ENCODE assay signal across 13 cellular contexts in the genomic region with DNA sequence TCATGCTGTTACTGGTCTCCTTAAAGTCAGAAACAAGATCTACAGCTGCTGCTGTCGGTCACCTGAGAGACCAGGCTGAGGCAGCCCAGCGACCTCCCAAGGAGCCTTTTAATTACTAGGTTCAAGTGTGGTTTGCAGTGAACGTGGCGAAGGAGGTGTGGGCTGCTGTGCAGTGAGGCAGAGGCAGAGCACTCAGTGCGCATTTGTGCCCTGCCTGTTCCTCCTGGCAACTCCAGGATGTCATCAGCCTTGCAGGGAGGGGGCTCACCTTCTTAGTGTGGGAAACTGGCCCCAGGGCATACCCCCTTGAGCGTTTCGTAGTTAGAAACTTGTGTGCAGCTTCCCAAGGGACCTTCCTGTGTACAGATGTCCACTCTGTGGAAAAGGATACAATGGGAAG. TPM values are rescaled to one million over a fixed set of nuclear protein-coding genes. Genes with fewer than 3 reads are reported as not detected.
DNase-seq lines count a peak whose midpoint lies in the region; ATAC-seq and TF ChIP-seq lines count a peak whose summit lies in the region.
"Not testable (repeated sequence)": the region's sequence is repeated elsewhere in the genome, so short reads cannot be mapped to it uniquely, and the experiment has no call there.
"Had no signal": no experiment of that assay in that cellular context is flagged by ENCODE, and none has a peak within 500 bp of the region (broad histone marks: within the 10 kb centered on the region; RNA-seq: fewer than 3 reads in every experiment).

No MANE protein-coding gene starts in this region.

- DNase-seq in GM23338 (ENCODE audit: low spot score); MM.1S: not testable (repeated sequence)
- peak; percentile 4 for DNase-seq in NCI-H2227 treated with DMSO at 0.1 percent for 48 hours (lab: John Stamatoyannopoulos, UW)
- peak; percentile 72 to 81 for DNase-seq in SJCRH30
- peak; percentile 44 for DNase-seq in left kidney (ENCODE audit: low read depth, low spot score)

- not testable (repeated sequence) for H2AFZ ChIP-seq in GM23338
- peak overlapping the region; percentile 5; the same call in 1 of the 2 replicates for H2AFZ ChIP-seq in MM.1S (ENCODE audit: low read length)

- peaks cover 11 to 43% (median 35%) of the 10 kb centered on the region in 10 experiments for H3K4me1 ChIP-seq in BLaER1 treated with 17β-estradiol and CSF1 and Interleukin-3, amounts not matched to agents 10 nM and 100 nM
- H3K4me1 ChIP-seq in GM23338 (ENCODE audit: insufficient read depth); SJCRH30: not testable (repeated sequence)
- H3K4me1 ChIP-seq in MM.1S (ENCODE audit: low read length) = peaks cover 38% of the 10 kb centered on the region

- peak overlapping the region in 7 of 11 experiments; percentile 32 to 68 (median 56); a peak in 12 of 22 replicates for H3K4me2 ChIP-seq in BLaER1 treated with 17β-estradiol and CSF1 and Interleukin-3, amounts not matched to agents 10 nM and 100 nM
- not testable (repeated sequence) for H3K4me2 ChIP-seq in GM23338; MM.1S (ENCODE audit: low read depth, low read length)

- H3K27me3 Mint-ChIP-seq in GM23338 (ENCODE audit: insufficient read depth, low read depth, poor library complexity); stimulated activated memory B cell treated with anti-CD40 and anti-IgM and Interleukin-4, amounts not matched to agents 10 μg/mL and 1 μg/mL and 100 μg/mL, for 72 hours: not testable (repeated sequence)

- not testable (repeated sequence) for H3F3A ChIP-seq in GM23338 (replicated peaks; ENCODE audit: low read depth); MM.1S (ENCODE audit: insufficient read depth, low read length)

- not testable (repeated sequence) for H3K4me1 Mint-ChIP-seq in GM23338; stimulated activated memory B cell treated with anti-CD40 and anti-IgM and Interleukin-4, amounts not matched to agents 10 μg/mL and 1 μg/mL and 100 μg/mL, for 72 hours

- H3K4me3 ChIP-seq in BLaER1 treated with 17β-estradiol and CSF1 and Interleukin-3, amounts not matched to agents 10 nM and 100 nM; GM23338; MM.1S (ENCODE audit: low read length); SJCRH30: not testable (repeated sequence)

- TF ChIP-seq CTCF in GM23338 (conservative IDR thresholded peaks at IDR 0.05; ENCODE audit: low read depth in 2 of 2); MM.1S (IDR thresholded peaks at IDR 0.05; ENCODE audit: low read length): not testable (repeated sequence)

- not testable (repeated sequence) for H3K9ac ChIP-seq in BLaER1 treated with 17β-estradiol and CSF1 and Interleukin-3, amounts not matched to agents 10 nM and 100 nM; MM.1S (ENCODE audit: low read length)

- not testable (repeated sequence) for H3K27me3 ChIP-seq in BLaER1 treated with 17β-estradiol and CSF1 and Interleukin-3, amounts not matched to agents 10 nM and 100 nM; GM23338 (ENCODE audit: insufficient read depth); MM.1S (replicated peaks; ENCODE audit: insufficient read depth, low read length); SJCRH30

- ATAC-seq in GM23338 = peak; percentile 36; the same call in 2 of the 3 replicates
- ATAC-seq in stimulated activated memory B cell treated with anti-CD40 and anti-IgM and Interleukin-4, amounts not matched to agents 10 μg/mL and 1 μg/mL and 100 μg/mL, for 72 hours = peak; percentile 42

- H3K27ac Mint-ChIP-seq in GM23338; stimulated activated memory B cell treated with anti-CD40 and anti-IgM and Interleukin-4, amounts not matched to agents 10 μg/mL and 1 μg/mL and 100 μg/mL, for 72 hours: not testable (repeated sequence)

- H3K9me3 Mint-ChIP-seq in GM23338 = peaks cover 17% of the 10 kb centered on the region
- H3K9me3 Mint-ChIP-seq in stimulated activated memory B cell treated with anti-CD40 and anti-IgM and Interleukin-4, amounts not matched to agents 10 μg/mL and 1 μg/mL and 100 μg/mL, for 72 hours = not testable (repeated sequence)

- not testable (repeated sequence) for H3K27ac ChIP-seq in BLaER1 treated with 17β-estradiol and CSF1 and Interleukin-3, amounts not matched to agents 10 nM and 100 nM; GM23338 (ENCODE audit: low read depth)
- peak overlapping the region; percentile 58; the same call in 1 of the 2 replicates for H3K27ac ChIP-seq in MM.1S (ENCODE audit: low read length)
- peak overlapping the region; percentile 41; the same call in 1 of the 2 replicates for H3K27ac ChIP-seq in SJCRH30

- not testable (repeated sequence) for H3K79me2 ChIP-seq in GM23338 (replicated peaks; ENCODE audit: insufficient read depth); MM.1S (ENCODE audit: low read length)

- not testable (repeated sequence) for H3K36me3 Mint-ChIP-seq in GM23338 (ENCODE audit: low read depth); stimulated activated memory B cell treated with anti-CD40 and anti-IgM and Interleukin-4, amounts not matched to agents 10 μg/mL and 1 μg/mL and 100 μg/mL, for 72 hours

- H4K20me1 ChIP-seq in BLaER1 treated with 17β-estradiol and CSF1 and Interleukin-3, amounts not matched to agents 10 nM and 100 nM; GM23338 (replicated peaks; ENCODE audit: insufficient read depth); MM.1S (ENCODE audit: insufficient read depth, low read length): not testable (repeated sequence)

- not testable (repeated sequence) for H3K36me3 ChIP-seq in BLaER1 treated with 17β-estradiol and CSF1 and Interleukin-3, amounts not matched to agents 10 nM and 100 nM; GM23338 (ENCODE audit: insufficient read depth); MM.1S (replicated peaks; ENCODE audit: insufficient read depth, low read length); SJCRH30

- H3K9me2 ChIP-seq in GM23338 (ENCODE audit: insufficient read depth); MM.1S (replicated peaks; ENCODE audit: insufficient read depth, low read length): not testable (repeated sequence)

- not testable (repeated sequence) for H3K4me3 Mint-ChIP-seq in GM23338; stimulated activated memory B cell treated with anti-CD40 and anti-IgM and Interleukin-4, amounts not matched to agents 10 μg/mL and 1 μg/mL and 100 μg/mL, for 72 hours

- H3K9me3 ChIP-seq in BLaER1 treated with 17β-estradiol and CSF1 and Interleukin-3, amounts not matched to agents 10 nM and 100 nM (replicated peaks in 1 of 11) = peaks cover 0 to 19% (median 6%) of the 10 kb centered on the region in 11 experiments; a peak in 11 of 22 replicates
- H3K9me3 ChIP-seq in MM.1S (replicated peaks; ENCODE audit: insufficient read depth, low read length); SJCRH30 (replicated peaks): not testable (repeated sequence)

RNA-seq across cellular contexts. Expression of gene GOLGA8S, which starts 26.6 kb away (rescaled TPM):
- total RNA-seq in GM23338 (2014; rRNA removed; shearing (Covaris generic)) = not detected in 2 replicates
- 0.05 TPM in 1 of 2 replicates, not detected in the other for polyA plus RNA-seq in GM23338 (2016; fragmentation: Nextera tagmentation; extraction: Ambion mirVana)
- 0.02 TPM in 1 of 2 replicates, not detected in the other for total RNA-seq in SJCRH30 (2014; rRNA removed; shearing (Covaris generic))
- total RNA-seq: A673; CD4-positive, CD25-positive, alpha-beta regulatory T cell; H7 had no signal
- polyA plus RNA-seq: CD4-positive, CD25-positive, alpha-beta regulatory T cell; CD8-positive, alpha-beta memory T cell had no signal

RNA-seq across cellular contexts. Expression of gene GOLGA6L26, which starts 47.2 kb away (rescaled TPM):
- total RNA-seq in GM23338 (2014; rRNA removed; shearing (Covaris generic)) = not detected in 2 replicates
- not detected in 2 replicates for polyA plus RNA-seq in GM23338 (2016; fragmentation: Nextera tagmentation; extraction: Ambion mirVana)
- not detected in 2 replicates for total RNA-seq in SJCRH30 (2014; rRNA removed; shearing (Covaris generic))
- total RNA-seq: A673; CD4-positive, CD25-positive, alpha-beta regulatory T cell; CD8-positive, alpha-beta memory T cell; H7; IMR-90 had no signal
- polyA plus RNA-seq: AG04450; CD4-positive, CD25-positive, alpha-beta regulatory T cell; CD8-positive, alpha-beta memory T cell; IMR-90 had no signal
